8 cellular contexts compared by ENCODE assay signal in the genomic region with DNA sequence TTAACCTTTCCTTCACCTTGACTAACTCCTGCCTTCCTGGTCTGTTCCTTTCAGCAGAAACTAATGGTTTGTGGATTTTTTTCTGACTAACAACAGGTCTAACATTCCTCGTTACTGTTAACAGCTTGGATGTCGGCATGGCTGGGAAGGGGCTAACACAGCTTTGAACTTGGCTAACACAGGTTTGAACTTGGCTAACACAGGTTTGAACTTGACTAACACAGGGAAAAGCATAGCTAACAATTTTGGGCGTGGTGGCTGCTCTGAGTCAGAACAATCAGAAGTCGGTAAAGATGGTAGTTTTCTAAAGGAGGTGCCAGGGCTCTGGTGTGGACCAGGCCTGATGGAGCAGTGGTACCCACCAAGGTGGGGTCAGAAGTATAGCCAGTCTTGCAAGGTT. TPM values are rescaled to one million over a fixed set of nuclear protein-coding genes. Genes with fewer than 3 reads are reported as not detected.
DNase-seq lines count a peak whose midpoint lies in the region; ATAC-seq and TF ChIP-seq lines count a peak whose summit lies in the region.

No MANE protein-coding gene starts in this region.

- H3K27me3 ChIP-seq in MG63: no peaks in the 10 kb centered on the region
- no peaks in the 10 kb centered on the region for H3K27me3 ChIP-seq in left lung

- H3K36me3 ChIP-seq in MG63 (peaks cover 4% of the 10 kb centered on the region; the same call in 1 of the 2 replicates), left lung (no peaks in the 10 kb centered on the region)

- intact Hi-C loops in left lung (cut with DNase I): no loop called here

- DNase-seq in AG20443 (ENCODE audit: low spot score) (peak; percentile 41), MG63 (peak; percentile 44), left lung (no peak), G401 (ENCODE audit: low spot score) (no peak)

- H3K4me1 ChIP-seq in left lung: peaks cover 0 to 62% of the 10 kb centered on the region in 2 donors

- H3K27ac ChIP-seq in angular gyrus (ENCODE audit: low read depth, low read length): peak overlapping the region; percentile 95
- peak overlapping the region; percentile 94 to 100 for H3K27ac ChIP-seq in left lung
- peak overlapping the region; percentile 95 for H3K27ac ChIP-seq in temporal lobe (ENCODE audit: low read depth, low read length)

- no peaks in the 10 kb centered on the region for H3K9me3 ChIP-seq in MG63
- no peaks in the 10 kb centered on the region for H3K9me3 ChIP-seq in left lung

- ATAC-seq in left lung (no peak), GM21447 (IDR thresholded peaks at IDR 0.05; ENCODE audit: unreplicated experiment) (no peak), HG02571 (IDR thresholded peaks at IDR 0.05; ENCODE audit: unreplicated experiment) (no peak)

- in situ Hi-C loops in G401 (cut with HindIII; ENCODE audit: low sequenced_read_pairs): no loop called here

- peak overlapping the region; percentile 75 for H3K4me3 ChIP-seq in MG63
- peak overlapping the region; percentile 57 to 80 for H3K4me3 ChIP-seq in left lung

- no peak for TF ChIP-seq CTCF in left lung (IDR thresholded peaks at IDR 0.05)

RNA-seq across cellular contexts. Expression of gene MIAT, which starts 16.1 kb away (rescaled TPM):
- total RNA-seq in MG63 (2014; rRNA removed; shearing (Covaris generic); ENCODE audit: low replicate concordance): 0.33 TPM in 1 of 2 replicates, not detected in the other
- total RNA-seq in left lung (10 to 100 TPM in 1 of 2 donors, 1 to 10 TPM in 1; 1.7 to 11.2 TPM), temporal lobe (87.3 TPM)
- total RNA-seq in G401 (2014; rRNA removed; shearing (Covaris generic)): 0.14 TPM in 1 of 2 replicates, not detected in the other

RNA-seq across cellular contexts. Expression of gene CRYBA4, which starts 51.7 kb away (rescaled TPM):
- total RNA-seq in MG63 (2014; rRNA removed; shearing (Covaris generic); ENCODE audit: low replicate concordance): not detected in 2 replicates
- not detected for total RNA-seq in left lung
- total RNA-seq in temporal lobe: not detected
- total RNA-seq in G401 (2014; rRNA removed; shearing (Covaris generic)): not detected in 2 replicates

RNA-seq across cellular contexts. Expression of gene CRYBB1, which starts 55.7 kb away (rescaled TPM):
- not detected in 2 replicates for total RNA-seq in MG63 (2014; rRNA removed; shearing (Covaris generic); ENCODE audit: low replicate concordance)
- total RNA-seq in left lung (1 to 10 TPM; 1.0 to 1.3 TPM), temporal lobe (0.74 TPM)
- total RNA-seq in G401 (2014; rRNA removed; shearing (Covaris generic)): not detected in 2 replicates

Comparison
In these comparisons a context has a peak if more than half of its experiments do, and no peak if none do; other contexts are left out.
1. DNase-seq: peak in AG20443 (single experiment) and MG63 (single experiment); none in left lung (0 of 2) and G401 (single experiment).
2. Peak in every context shown above with its lines, with median percentiles within 50 percentile points of each other: H3K27ac ChIP-seq.